ENCODE assay signal across 10 cellular contexts in the genomic region with DNA sequence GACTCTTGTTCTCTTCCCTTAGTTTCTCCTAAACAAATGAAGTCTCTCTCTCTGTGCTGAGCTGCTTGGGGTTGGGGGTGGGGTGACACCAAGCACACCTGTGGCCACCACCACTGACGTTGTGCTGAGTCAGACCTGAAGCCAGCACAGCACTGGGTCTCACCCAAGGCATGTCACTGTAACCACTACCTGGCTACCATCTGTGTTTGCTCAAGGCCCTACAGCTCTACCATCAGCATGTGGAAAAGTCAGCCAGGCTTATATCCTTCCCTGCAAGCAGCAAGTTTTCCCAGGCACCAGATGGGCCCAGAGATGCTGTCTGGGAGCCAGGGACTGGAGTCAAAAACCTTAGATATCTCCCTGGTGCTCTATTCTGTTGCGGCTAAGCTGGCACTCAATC. TPM values are rescaled to one million over a fixed set of nuclear protein-coding genes. Genes with fewer than 3 reads are reported as not detected.
A peak's percentile ranks its signal among the peaks of the same experiment; 100 is the strongest.
DNase-seq lines count a peak whose midpoint lies in the region; ATAC-seq lines count a peak whose summit lies in the region.
"Had no signal": no experiment of that assay in that cellular context is flagged by ENCODE, and none has a peak within 500 bp of the region (broad histone marks: within the 10 kb centered on the region; RNA-seq: fewer than 3 reads in every experiment).

No MANE protein-coding gene starts in this region.

- H3K4me1 Mint-ChIP-seq in activated naive CD4-positive, alpha-beta T cell treated with anti-CD3 and anti-CD28 coated beads, Interleukin-2, amount 10 ng/mL, durations not matched to agents 7 days and 5 days: no peaks in the 10 kb centered on the region
- no peaks in the 10 kb centered on the region for H3K4me1 Mint-ChIP-seq in effector memory CD8-positive, alpha-beta T cell (ENCODE audit: low read depth in 2 of 2)

- H3K9me3 Mint-ChIP-seq in activated naive CD4-positive, alpha-beta T cell treated with anti-CD3 and anti-CD28 coated beads, Interleukin-2, amount 50 U/mL, for 72 hours: no peaks in the 10 kb centered on the region
- H3K9me3 Mint-ChIP-seq in activated naive CD4-positive, alpha-beta T cell treated with anti-CD3 and anti-CD28 coated beads, Interleukin-2, amount 10 ng/mL, durations not matched to agents 7 days and 5 days: no peaks in the 10 kb centered on the region
- no peaks in the 10 kb centered on the region for H3K9me3 Mint-ChIP-seq in effector memory CD8-positive, alpha-beta T cell

- H3K4me3 Mint-ChIP-seq in activated naive CD4-positive, alpha-beta T cell treated with anti-CD3 and anti-CD28 coated beads, Interleukin-2, amount 10 ng/mL, durations not matched to agents 7 days and 5 days: no peak overlapping the region
- no peak overlapping the region for H3K4me3 Mint-ChIP-seq in effector memory CD8-positive, alpha-beta T cell

- peak in 1 of 2 donors; percentile 50 for DNase-seq in activated naive CD4-positive, alpha-beta T cell treated with anti-CD3 and anti-CD28 coated beads, Interleukin-2, amount 50 U/mL, for 72 hours (ENCODE audit: low spot score in 2 of 2)
- DNase-seq in activated naive CD4-positive, alpha-beta T cell treated with anti-CD3 and anti-CD28 coated beads, Interleukin-2, amount 10 ng/mL, durations not matched to agents 7 days and 5 days: no peak
- DNase-seq in NCI-H69 (lab: John Stamatoyannopoulos, UW) (peak; percentile 10), NCI-H524 treated with DMSO at 0.1 percent for 48 hours (lab: John Stamatoyannopoulos, UW) (no peak), AG08396 (ENCODE audit: low spot score) (no peak)
- peak; percentile 14 for DNase-seq in stimulated activated naive CD8-positive, alpha-beta T cell treated with anti-CD3 and anti-CD28 coated beads, Interleukin-15, Interleukin-2, amounts not matched to agents 100 U/mL and 50 U/mL, for 24 hours
- DNase-seq in effector memory CD8-positive, alpha-beta T cell: no peak

- no peaks in the 10 kb centered on the region for H3K27me3 Mint-ChIP-seq in activated naive CD4-positive, alpha-beta T cell treated with anti-CD3 and anti-CD28 coated beads, Interleukin-2, amount 10 ng/mL, durations not matched to agents 7 days and 5 days
- peaks cover 0 to 3% of the 10 kb centered on the region in 2 donors for H3K27me3 Mint-ChIP-seq in effector memory CD8-positive, alpha-beta T cell

- ATAC-seq in activated naive CD4-positive, alpha-beta T cell treated with anti-CD3 and anti-CD28 coated beads, Interleukin-2, amount 50 U/mL, for 72 hours: peak; percentile 29 to 92
- ATAC-seq in HG02759 (IDR thresholded peaks at IDR 0.05; ENCODE audit: unreplicated experiment): peak; percentile 80
- peak; percentile 51 for ATAC-seq in stimulated activated naive CD8-positive, alpha-beta T cell treated with anti-CD3 and anti-CD28 coated beads, Interleukin-15, Interleukin-2, amounts not matched to agents 100 U/mL and 50 U/mL, for 24 hours
- no peak for ATAC-seq in effector memory CD8-positive, alpha-beta T cell (replicated peaks)

- CTCF ChIA-PET in activated naive CD4-positive, alpha-beta T cell treated with anti-CD3 and anti-CD28 coated beads, Interleukin-2, amount 10 ng/mL, durations not matched to agents 7 days and 5 days (lab: Charles Lee): interaction anchor here (0.6 to 2.8 kb wide), 2 partner anchors 20 to 107 kb away, joined by 3 to 17 read pairs; no protein-coding TSS in a partner anchor

- peak overlapping the region in 1 of 2 donors; percentile 39 for H3K27ac Mint-ChIP-seq in activated naive CD4-positive, alpha-beta T cell treated with anti-CD3 and anti-CD28 coated beads, Interleukin-2, amount 50 U/mL, for 72 hours
- H3K27ac Mint-ChIP-seq in activated naive CD4-positive, alpha-beta T cell treated with anti-CD3 and anti-CD28 coated beads, Interleukin-2, amount 10 ng/mL, durations not matched to agents 7 days and 5 days: no peak overlapping the region
- H3K27ac Mint-ChIP-seq in effector memory CD8-positive, alpha-beta T cell: no peak overlapping the region

- H3K36me3 Mint-ChIP-seq in activated naive CD4-positive, alpha-beta T cell treated with anti-CD3 and anti-CD28 coated beads, Interleukin-2, amount 50 U/mL, for 72 hours: no peaks in the 10 kb centered on the region
- no peaks in the 10 kb centered on the region for H3K36me3 Mint-ChIP-seq in activated naive CD4-positive, alpha-beta T cell treated with anti-CD3 and anti-CD28 coated beads, Interleukin-2, amount 10 ng/mL, durations not matched to agents 7 days and 5 days
- H3K36me3 Mint-ChIP-seq in effector memory CD8-positive, alpha-beta T cell (ENCODE audit: insufficient read depth): peaks cover 3% of the 10 kb centered on the region

RNA-seq across cellular contexts. Expression of a gene that starts 6.9 kb away (rescaled TPM):
- 1 to 10 TPM in 1 of 2 donors, under 1 TPM in 1; 0.20 to 1.2 TPM for total RNA-seq in activated naive CD4-positive, alpha-beta T cell treated with anti-CD3 and anti-CD28 coated beads, Interleukin-2, amount 50 U/mL, for 72 hours
- total RNA-seq: cardiac muscle cell had no signal

RNA-seq across cellular contexts. Expression of a gene that starts 9.1 kb away (rescaled TPM):
- 1 to 10 TPM in 1 of 2 donors, not detected in 1; 1.4 TPM for total RNA-seq in activated naive CD4-positive, alpha-beta T cell treated with anti-CD3 and anti-CD28 coated beads, Interleukin-2, amount 50 U/mL, for 72 hours
- total RNA-seq: cardiac muscle cell had no signal

RNA-seq across cellular contexts. Expression of a gene that starts 19.5 kb away (rescaled TPM):
- total RNA-seq in activated naive CD4-positive, alpha-beta T cell treated with anti-CD3 and anti-CD28 coated beads, Interleukin-2, amount 50 U/mL, for 72 hours: under 1 TPM; 0.21 to 0.23 TPM
- total RNA-seq: cardiac muscle cell had no signal

RNA-seq across cellular contexts. Expression of a gene that starts 25.6 kb away (rescaled TPM):
- 10 to 100 TPM; 21.4 to 43.3 TPM for total RNA-seq in activated naive CD4-positive, alpha-beta T cell treated with anti-CD3 and anti-CD28 coated beads, Interleukin-2, amount 50 U/mL, for 72 hours

RNA-seq across cellular contexts. Expression of a gene that starts 58.1 kb away (rescaled TPM):
- under 1 TPM in 1 of 2 donors, not detected in 1; 0.82 TPM for total RNA-seq in activated naive CD4-positive, alpha-beta T cell treated with anti-CD3 and anti-CD28 coated beads, Interleukin-2, amount 50 U/mL, for 72 hours
- total RNA-seq: T-helper 1 cell treated with Interleukin-12 subunit alpha and Interleukin-12 subunit beta and Interleukin-4 antibody, amounts not matched to agents 30 ng/mL and 1 ng/mL, for 36 hours had no signal

Comparison
In these comparisons a context has a peak if more than half of its experiments do, and no peak if none do; other contexts are left out.
1. DNase-seq: peak in NCI-H69 (single experiment) and stimulated activated naive CD8-positive, alpha-beta T cell treated with anti-CD3 and anti-CD28 coated beads, Interleukin-15, Interleukin-2, amounts not matched to agents 100 U/mL and 50 U/mL, for 24 hours (single experiment); none in activated naive CD4-positive, alpha-beta T cell treated with anti-CD3 and anti-CD28 coated beads, Interleukin-2, amount 10 ng/mL, durations not matched to agents 7 days and 5 days (single experiment), NCI-H524 treated with DMSO at 0.1 percent for 48 hours (single experiment), AG08396 (single experiment) and effector memory CD8-positive, alpha-beta T cell (0 of 3).